In the genomic region with DNA sequence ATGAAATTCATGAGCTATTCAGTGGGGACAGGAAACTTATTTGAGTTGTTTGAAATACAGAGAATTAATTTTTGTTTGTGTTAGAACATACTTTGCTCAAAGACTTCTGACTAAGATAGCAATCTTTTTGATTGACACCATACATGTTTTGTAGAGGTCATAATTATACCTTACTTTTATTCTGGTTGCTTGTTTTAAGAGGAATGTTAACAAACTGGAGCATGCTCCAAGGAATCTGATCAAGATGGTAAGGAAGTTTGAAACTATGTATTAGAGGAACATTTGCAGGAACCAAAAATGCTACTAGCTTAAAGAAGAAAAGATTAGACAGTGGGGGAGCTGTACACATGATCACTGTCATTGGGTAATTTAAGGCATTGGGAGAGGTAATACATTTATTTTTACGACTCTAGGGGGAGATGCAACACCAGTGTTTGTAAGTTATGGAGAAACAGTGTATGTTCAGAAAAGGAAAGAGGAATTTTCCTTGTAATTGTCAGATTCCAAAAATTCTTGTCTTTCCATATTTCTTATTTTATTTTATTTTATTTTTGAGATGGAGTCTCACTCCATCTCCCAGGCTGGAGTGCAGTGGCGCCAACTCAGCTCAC, we compare ENCODE assay signal across 8 cellular contexts. TPM values are rescaled to one million over a fixed set of nuclear protein-coding genes. Genes with fewer than 3 reads are reported as not detected.
DNase-seq lines count a peak whose midpoint lies in the region; ATAC-seq and TF ChIP-seq lines count a peak whose summit lies in the region.

No MANE protein-coding gene starts in this region.

- no peak for DNase-seq in activated CD4-positive, alpha-beta T cell treated with anti-CD3 and anti-CD28 coated beads, Interleukin-2, amount 10 ng/mL, durations not matched to agents 24 days and 14 days
- no peak for DNase-seq in activated CD4-positive, alpha-beta T cell treated with anti-CD3 and anti-CD28 coated beads for 1 hour
- no peak for DNase-seq in left cardiac atrium
- DNase-seq in ureter (ENCODE audit: low spot score): no peak

- no peaks in the 10 kb centered on the region for H3K9me3 Mint-ChIP-seq in activated CD4-positive, alpha-beta T cell treated with anti-CD3 and anti-CD28 coated beads, Interleukin-2, amount 10 ng/mL, durations not matched to agents 24 days and 14 days

- peaks cover 47% of the 10 kb centered on the region for H3K4me1 Mint-ChIP-seq in activated CD4-positive, alpha-beta T cell treated with anti-CD3 and anti-CD28 coated beads, Interleukin-2, amount 10 ng/mL, durations not matched to agents 24 days and 14 days

- peak overlapping the region; percentile 14 for H3K27ac Mint-ChIP-seq in activated CD4-positive, alpha-beta T cell treated with anti-CD3 and anti-CD28 coated beads, Interleukin-2, amount 10 ng/mL, durations not matched to agents 24 days and 14 days

- peaks cover 16% of the 10 kb centered on the region for H3K36me3 Mint-ChIP-seq in activated CD4-positive, alpha-beta T cell treated with anti-CD3 and anti-CD28 coated beads, Interleukin-2, amount 10 ng/mL, durations not matched to agents 24 days and 14 days (ENCODE audit: low read depth)

- ATAC-seq in HG02840 (IDR thresholded peaks at IDR 0.05; ENCODE audit: low FRiP score, unreplicated experiment) (peak; percentile 40), SK-N-SH treated with all-trans-retinoic acid at 6 μM for 48 hours (peak; percentile 97), left cardiac atrium (peak; percentile 72 to 80), GM19452 (IDR thresholded peaks at IDR 0.05; ENCODE audit: unreplicated experiment) (no peak), GM19455 (IDR thresholded peaks at IDR 0.05; ENCODE audit: unreplicated experiment) (no peak)

- H3K27me3 Mint-ChIP-seq in activated CD4-positive, alpha-beta T cell treated with anti-CD3 and anti-CD28 coated beads, Interleukin-2, amount 10 ng/mL, durations not matched to agents 24 days and 14 days: no peaks in the 10 kb centered on the region

- intact Hi-C loops in activated CD4-positive, alpha-beta T cell treated with anti-CD3 and anti-CD28 coated beads, Interleukin-2, amount 10 ng/mL, durations not matched to agents 24 days and 14 days (cut with micrococcal nuclease): loop anchor here (10.0 kb wide), 1 partner anchor 285 kb away; no protein-coding TSS in a partner anchor
- intact Hi-C loops in left cardiac atrium (cut with DNase I): loop anchor here in 1 of 2 donors (5.0 to 10.0 kb wide), 2 partner anchors 75 to 287 kb away; no protein-coding TSS in a partner anchor

- H3K4me3 Mint-ChIP-seq in activated CD4-positive, alpha-beta T cell treated with anti-CD3 and anti-CD28 coated beads, Interleukin-2, amount 10 ng/mL, durations not matched to agents 24 days and 14 days: peak overlapping the region; percentile 49

TF ChIP-seq in SK-N-SH treated with all-trans-retinoic acid at 6 μM for 48 hours, 23 proteins besides CTCF, POLR2A, EP300 and RAD21:
- no peak for TF ChIP-seq GLIS3 (CRISPR knock-in tag; IDR thresholded peaks at IDR 0.05)
- TF ChIP-seq, protein P1, sequence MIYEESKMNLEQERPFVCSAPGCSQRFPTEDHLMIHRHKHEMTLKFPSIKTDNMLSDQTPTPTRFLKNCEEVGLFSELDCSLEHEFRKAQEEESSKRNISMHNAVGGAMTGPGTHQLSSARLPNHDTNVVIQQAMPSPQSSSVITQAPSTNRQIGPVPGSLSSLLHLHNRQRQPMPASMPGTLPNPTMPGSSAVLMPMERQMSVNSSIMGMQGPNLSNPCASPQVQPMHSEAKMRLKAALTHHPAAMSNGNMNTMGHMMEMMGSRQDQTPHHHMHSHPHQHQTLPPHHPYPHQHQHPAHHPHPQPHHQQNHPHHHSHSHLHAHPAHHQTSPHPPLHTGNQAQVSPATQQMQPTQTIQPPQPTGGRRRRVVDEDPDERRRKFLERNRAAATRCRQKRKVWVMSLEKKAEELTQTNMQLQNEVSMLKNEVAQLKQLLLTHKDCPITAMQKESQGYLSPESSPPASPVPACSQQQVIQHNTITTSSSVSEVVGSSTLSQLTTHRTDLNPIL (CRISPR knock-in tag; IDR thresholded peaks at IDR 0.05; ENCODE audit: low read depth): no peak
- TF ChIP-seq ZFP3 (CRISPR knock-in tag; IDR thresholded peaks at IDR 0.05): no peak
- TF ChIP-seq, protein P2, sequence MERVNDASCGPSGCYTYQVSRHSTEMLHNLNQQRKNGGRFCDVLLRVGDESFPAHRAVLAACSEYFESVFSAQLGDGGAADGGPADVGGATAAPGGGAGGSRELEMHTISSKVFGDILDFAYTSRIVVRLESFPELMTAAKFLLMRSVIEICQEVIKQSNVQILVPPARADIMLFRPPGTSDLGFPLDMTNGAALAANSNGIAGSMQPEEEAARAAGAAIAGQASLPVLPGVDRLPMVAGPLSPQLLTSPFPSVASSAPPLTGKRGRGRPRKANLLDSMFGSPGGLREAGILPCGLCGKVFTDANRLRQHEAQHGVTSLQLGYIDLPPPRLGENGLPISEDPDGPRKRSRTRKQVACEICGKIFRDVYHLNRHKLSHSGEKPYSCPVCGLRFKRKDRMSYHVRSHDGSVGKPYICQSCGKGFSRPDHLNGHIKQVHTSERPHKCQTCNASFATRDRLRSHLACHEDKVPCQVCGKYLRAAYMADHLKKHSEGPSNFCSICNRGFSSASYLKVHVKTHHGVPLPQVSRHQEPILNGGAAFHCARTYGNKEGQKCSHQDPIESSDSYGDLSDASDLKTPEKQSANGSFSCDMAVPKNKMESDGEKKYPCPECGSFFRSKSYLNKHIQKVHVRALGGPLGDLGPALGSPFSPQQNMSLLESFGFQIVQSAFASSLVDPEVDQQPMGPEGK (CRISPR knock-in tag; IDR thresholded peaks at IDR 0.05; ENCODE audit: borderline replicate concordance): no peak
- no peak for TF ChIP-seq OSR1 (CRISPR knock-in tag; IDR thresholded peaks at IDR 0.05)
- TF ChIP-seq PPARA (CRISPR knock-in tag; IDR thresholded peaks at IDR 0.05; ENCODE audit: borderline replicate concordance): no peak
- TF ChIP-seq TCF4 (CRISPR knock-in tag; IDR thresholded peaks at IDR 0.05; ENCODE audit: borderline replicate concordance): no peak
- TF ChIP-seq, protein P3, sequence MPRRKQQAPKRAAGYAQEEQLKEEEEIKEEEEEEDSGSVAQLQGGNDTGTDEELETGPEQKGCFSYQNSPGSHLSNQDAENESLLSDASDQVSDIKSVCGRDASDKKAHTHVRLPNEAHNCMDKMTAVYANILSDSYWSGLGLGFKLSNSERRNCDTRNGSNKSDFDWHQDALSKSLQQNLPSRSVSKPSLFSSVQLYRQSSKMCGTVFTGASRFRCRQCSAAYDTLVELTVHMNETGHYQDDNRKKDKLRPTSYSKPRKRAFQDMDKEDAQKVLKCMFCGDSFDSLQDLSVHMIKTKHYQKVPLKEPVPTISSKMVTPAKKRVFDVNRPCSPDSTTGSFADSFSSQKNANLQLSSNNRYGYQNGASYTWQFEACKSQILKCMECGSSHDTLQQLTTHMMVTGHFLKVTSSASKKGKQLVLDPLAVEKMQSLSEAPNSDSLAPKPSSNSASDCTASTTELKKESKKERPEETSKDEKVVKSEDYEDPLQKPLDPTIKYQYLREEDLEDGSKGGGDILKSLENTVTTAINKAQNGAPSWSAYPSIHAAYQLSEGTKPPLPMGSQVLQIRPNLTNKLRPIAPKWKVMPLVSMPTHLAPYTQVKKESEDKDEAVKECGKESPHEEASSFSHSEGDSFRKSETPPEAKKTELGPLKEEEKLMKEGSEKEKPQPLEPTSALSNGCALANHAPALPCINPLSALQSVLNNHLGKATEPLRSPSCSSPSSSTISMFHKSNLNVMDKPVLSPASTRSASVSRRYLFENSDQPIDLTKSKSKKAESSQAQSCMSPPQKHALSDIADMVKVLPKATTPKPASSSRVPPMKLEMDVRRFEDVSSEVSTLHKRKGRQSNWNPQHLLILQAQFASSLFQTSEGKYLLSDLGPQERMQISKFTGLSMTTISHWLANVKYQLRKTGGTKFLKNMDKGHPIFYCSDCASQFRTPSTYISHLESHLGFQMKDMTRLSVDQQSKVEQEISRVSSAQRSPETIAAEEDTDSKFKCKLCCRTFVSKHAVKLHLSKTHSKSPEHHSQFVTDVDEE (CRISPR knock-in tag; IDR thresholded peaks at IDR 0.05): no peak
- TF ChIP-seq, protein P4, sequence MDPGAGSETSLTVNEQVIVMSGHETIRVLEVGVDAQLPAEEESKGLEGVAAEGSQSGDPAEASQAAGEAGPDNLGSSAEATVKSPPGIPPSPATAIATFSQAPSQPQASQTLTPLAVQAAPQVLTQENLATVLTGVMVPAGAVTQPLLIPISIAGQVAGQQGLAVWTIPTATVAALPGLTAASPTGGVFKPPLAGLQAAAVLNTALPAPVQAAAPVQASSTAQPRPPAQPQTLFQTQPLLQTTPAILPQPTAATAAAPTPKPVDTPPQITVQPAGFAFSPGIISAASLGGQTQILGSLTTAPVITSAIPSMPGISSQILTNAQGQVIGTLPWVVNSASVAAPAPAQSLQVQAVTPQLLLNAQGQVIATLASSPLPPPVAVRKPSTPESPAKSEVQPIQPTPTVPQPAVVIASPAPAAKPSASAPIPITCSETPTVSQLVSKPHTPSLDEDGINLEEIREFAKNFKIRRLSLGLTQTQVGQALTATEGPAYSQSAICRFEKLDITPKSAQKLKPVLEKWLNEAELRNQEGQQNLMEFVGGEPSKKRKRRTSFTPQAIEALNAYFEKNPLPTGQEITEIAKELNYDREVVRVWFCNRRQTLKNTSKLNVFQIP (CRISPR knock-in tag; IDR thresholded peaks at IDR 0.05; ENCODE audit: borderline replicate concordance, low read depth): no peak
- TF ChIP-seq ZC3H10 (CRISPR knock-in tag; IDR thresholded peaks at IDR 0.05): no peak
- no peak for TF ChIP-seq ZFP30 (CRISPR knock-in tag; IDR thresholded peaks at IDR 0.05)
- no peak for TF ChIP-seq CSRNP3 (CRISPR knock-in tag; IDR thresholded peaks at IDR 0.05)
- no peak for TF ChIP-seq ISL1 (CRISPR knock-in tag; IDR thresholded peaks at IDR 0.05)
- no peak for TF ChIP-seq ZNF8 (CRISPR knock-in tag; IDR thresholded peaks at IDR 0.05)

RNA-seq across cellular contexts. Expression of gene AGFG1, which starts 8.0 kb away (rescaled TPM):
- 221 and 229 TPM in 2 replicates for total RNA-seq in activated CD4-positive, alpha-beta T cell treated with anti-CD3 and anti-CD28 coated beads, Interleukin-2, amount 10 ng/mL, durations not matched to agents 24 days and 14 days
- total RNA-seq in left cardiac atrium (10 to 100 TPM; 61.4 to 78.2 TPM), ureter (80.5 TPM)

Comparison
In these comparisons a context has a peak if more than half of its experiments do, and no peak if none do; other contexts are left out.
1. ATAC-seq: peak in HG02840 (single experiment), SK-N-SH treated with all-trans-retinoic acid at 6 μM for 48 hours (single experiment) and left cardiac atrium (2 of 2); none in GM19452 (single experiment) and GM19455 (single experiment).